Comparison of ENCODE assay signal across 8 cellular contexts in the genomic region with DNA sequence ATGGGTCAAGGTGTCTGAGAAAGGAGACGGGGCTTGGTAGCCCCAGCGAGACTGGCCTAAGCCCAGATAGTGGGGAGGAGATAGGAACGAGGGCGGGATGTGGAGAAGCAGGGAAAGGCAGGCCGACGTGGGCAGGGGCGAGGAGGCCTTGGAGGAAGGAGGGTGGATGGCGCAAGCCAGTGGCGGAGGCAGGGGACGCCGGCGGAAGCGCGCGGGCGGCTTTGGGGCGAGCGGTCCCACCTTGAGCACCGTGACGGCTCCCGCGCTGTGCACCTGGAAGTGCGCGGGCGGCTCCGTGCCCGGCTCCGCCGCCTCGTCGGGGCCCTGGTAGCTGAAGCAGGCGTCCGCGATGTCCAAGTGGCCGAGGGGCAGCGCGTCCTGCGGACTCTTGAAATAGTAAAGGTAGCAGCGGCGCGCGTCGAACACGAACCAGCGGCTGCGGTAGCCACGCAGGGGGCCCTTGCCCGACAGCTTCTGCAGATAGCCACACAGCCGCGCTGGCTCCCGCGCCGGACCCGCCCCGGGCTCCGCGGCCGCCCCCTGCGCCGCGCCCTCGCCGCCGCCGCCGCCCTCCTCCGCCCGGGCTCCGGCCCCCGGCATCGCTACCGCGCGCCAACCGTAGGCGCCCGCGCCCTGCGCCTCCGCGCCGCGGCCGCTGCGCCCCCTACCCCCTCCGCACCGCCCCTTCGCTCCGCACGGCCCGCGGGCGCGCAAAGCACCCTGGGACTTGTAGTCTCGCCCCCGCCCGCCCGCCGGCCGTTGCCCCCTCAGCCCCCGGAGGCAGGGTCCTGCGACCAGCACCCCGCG. TPM values are rescaled to one million over a fixed set of nuclear protein-coding genes. Genes with fewer than 3 reads are reported as not detected.
A peak's percentile ranks its signal among the peaks of the same experiment; 100 is the strongest.
DNase-seq lines count a peak whose midpoint lies in the region; ATAC-seq and TF ChIP-seq lines count a peak whose summit lies in the region.

TBC1D2B (minus strand) TSS at position 659 of the 807 bp plus-strand sequence; CDS start at position 600, 59 bp downstream.

- CTCF ChIA-PET in activated naive CD4-positive, alpha-beta T cell treated with anti-CD3 and anti-CD28 coated beads, Interleukin-2, amount 10 ng/mL, durations not matched to agents 7 days and 5 days (lab: Charles Lee), result interaction anchor here (0.8 to 3.3 kb wide), 6 partner anchors 15 to 78 kb away, joined by 3 to 16 read pairs (median 4); no protein-coding TSS in a partner anchor

- TF ChIP-seq CTCF in osteocyte (IDR thresholded peaks at IDR 0.05) (no peak), tibial nerve (IDR thresholded peaks at IDR 0.05) (peak in 1 of 5 experiments; percentile 3)

- peak within 1 kb of the TSS; percentile 84 to 96 (median 94) for H3K27ac ChIP-seq in tibial nerve

- no peaks in the 10 kb centered on the region for H3K27me3 Mint-ChIP-seq in activated naive CD4-positive, alpha-beta T cell treated with anti-CD3 and anti-CD28 coated beads, Interleukin-2, amount 10 ng/mL, durations not matched to agents 7 days and 5 days
- H3K27me3 Mint-ChIP-seq in osteocyte (ENCODE audit: unreplicated experiment), result no peaks in the 10 kb centered on the region

- H3K4me1 ChIP-seq in tibial nerve, result peaks cover 0 to 50% (median 24%) of the 10 kb centered on the region in 4 donors

- peaks cover 20% of the 10 kb centered on the region for H3K36me3 Mint-ChIP-seq in activated naive CD4-positive, alpha-beta T cell treated with anti-CD3 and anti-CD28 coated beads, Interleukin-2, amount 10 ng/mL, durations not matched to agents 7 days and 5 days
- peaks cover 2% of the 10 kb centered on the region for H3K36me3 Mint-ChIP-seq in osteocyte (ENCODE audit: unreplicated experiment)

- H3K9me3 ChIP-seq in tibial nerve, result no peaks in the 10 kb centered on the region

- peak; percentile 79 for ATAC-seq in GM19397 (IDR thresholded peaks at IDR 0.05; ENCODE audit: unreplicated experiment)

- WGBS in tibial nerve, 2 donors, result 1% methylated on average over 29 to 71 of the region's 104 CpGs

- H3K4me3 Mint-ChIP-seq in activated naive CD4-positive, alpha-beta T cell treated with anti-CD3 and anti-CD28 coated beads, Interleukin-2, amount 10 ng/mL, durations not matched to agents 7 days and 5 days, result peak within 1 kb of the TSS; percentile 99
- peak within 1 kb of the TSS; percentile 88 for H3K4me3 Mint-ChIP-seq in osteocyte (ENCODE audit: unreplicated experiment)

- H3K27ac Mint-ChIP-seq in activated naive CD4-positive, alpha-beta T cell treated with anti-CD3 and anti-CD28 coated beads, Interleukin-2, amount 10 ng/mL, durations not matched to agents 7 days and 5 days, result peak within 1 kb of the TSS; percentile 92
- H3K27ac Mint-ChIP-seq in osteocyte (ENCODE audit: unreplicated experiment), result peak within 1 kb of the TSS; percentile 97

- peak in 1 of 2 donors; percentile 47 for TF ChIP-seq POLR2A in tibial nerve (IDR thresholded peaks at IDR 0.05)

- no peaks in the 10 kb centered on the region for H3K27me3 ChIP-seq in tibial nerve

- H3K4me3 ChIP-seq in tibial nerve, result peak within 1 kb of the TSS; percentile 79 to 98 (median 91)

- no peaks in the 10 kb centered on the region for H3K36me3 ChIP-seq in tibial nerve

- peaks cover 48% of the 10 kb centered on the region for H3K4me1 Mint-ChIP-seq in activated naive CD4-positive, alpha-beta T cell treated with anti-CD3 and anti-CD28 coated beads, Interleukin-2, amount 10 ng/mL, durations not matched to agents 7 days and 5 days
- peaks cover 48% of the 10 kb centered on the region for H3K4me1 Mint-ChIP-seq in osteocyte (ENCODE audit: unreplicated experiment)

- H3K9me3 Mint-ChIP-seq in activated naive CD4-positive, alpha-beta T cell treated with anti-CD3 and anti-CD28 coated beads, Interleukin-2, amount 10 ng/mL, durations not matched to agents 7 days and 5 days, result no peaks in the 10 kb centered on the region
- no peaks in the 10 kb centered on the region for H3K9me3 Mint-ChIP-seq in osteocyte (ENCODE audit: unreplicated experiment)

- TF ChIP-seq EP300 in tibial nerve (IDR thresholded peaks at IDR 0.05), result peak in 1 of 2 donors; percentile 48

- peak; percentile 63 for DNase-seq in CD1c-positive myeloid dendritic cell (ENCODE audit: extremely low spot score)
- peak; percentile 47 for DNase-seq in HK-2 (ENCODE audit: unreplicated experiment)
- peak; percentile 53 for DNase-seq in SK-MEL-5 (ENCODE audit: low read depth, low spot score)
- DNase-seq in activated naive CD4-positive, alpha-beta T cell treated with anti-CD3 and anti-CD28 coated beads, Interleukin-2, amount 10 ng/mL, durations not matched to agents 7 days and 5 days, result peak; percentile 79
- peak; percentile 53 for DNase-seq in glomerular visceral epithelial cell (ENCODE audit: extremely low spot score)
- no peak for DNase-seq in osteocyte (ENCODE audit: extremely low spot score, unreplicated experiment)
- DNase-seq in tibial nerve (ENCODE audit: low spot score in 2 of 2), result no peak

- in situ Hi-C loops in SK-MEL-5 (cut with HindIII; ENCODE audit: low pct_unique_long_range_greater_than_20kb, low sequenced_read_pairs), result no loop called here

RNA-seq across cellular contexts. Expression of gene TBC1D2B, which starts in this region (rescaled TPM):
- 15.6 and 16.8 TPM in 2 replicates for total RNA-seq in SK-MEL-5 (2014; rRNA removed; shearing (Covaris generic))
- polyA plus RNA-seq in SK-MEL-5 (2015; cell fraction: cytosol; rRNA removed), result 15.5 and 20.1 TPM in 2 replicates
- polyA plus RNA-seq in SK-MEL-5 (2015; cell fraction: nucleus; rRNA removed), result 21.0 and 34.3 TPM in 2 replicates
- 65.5 and 69.3 TPM in 2 replicates for total RNA-seq in osteocyte
- total RNA-seq in tibial nerve, result 100 to 1,000 TPM in 2 of 4 donors, 10 to 100 TPM in 2; 64.5 to 127 (median 94.5) TPM

Comparison
In these comparisons a context has a peak if more than half of its experiments do, and no peak if none do; other contexts are left out.
1. DNase-seq: peak in CD1c-positive myeloid dendritic cell (single experiment), HK-2 (single experiment), SK-MEL-5 (single experiment), activated naive CD4-positive, alpha-beta T cell treated with anti-CD3 and anti-CD28 coated beads, Interleukin-2, amount 10 ng/mL, durations not matched to agents 7 days and 5 days (single experiment) and glomerular visceral epithelial cell (single experiment); none in osteocyte (single experiment) and tibial nerve (0 of 2).